ENCODE assay signal across 2 cellular contexts in the genomic region with DNA sequence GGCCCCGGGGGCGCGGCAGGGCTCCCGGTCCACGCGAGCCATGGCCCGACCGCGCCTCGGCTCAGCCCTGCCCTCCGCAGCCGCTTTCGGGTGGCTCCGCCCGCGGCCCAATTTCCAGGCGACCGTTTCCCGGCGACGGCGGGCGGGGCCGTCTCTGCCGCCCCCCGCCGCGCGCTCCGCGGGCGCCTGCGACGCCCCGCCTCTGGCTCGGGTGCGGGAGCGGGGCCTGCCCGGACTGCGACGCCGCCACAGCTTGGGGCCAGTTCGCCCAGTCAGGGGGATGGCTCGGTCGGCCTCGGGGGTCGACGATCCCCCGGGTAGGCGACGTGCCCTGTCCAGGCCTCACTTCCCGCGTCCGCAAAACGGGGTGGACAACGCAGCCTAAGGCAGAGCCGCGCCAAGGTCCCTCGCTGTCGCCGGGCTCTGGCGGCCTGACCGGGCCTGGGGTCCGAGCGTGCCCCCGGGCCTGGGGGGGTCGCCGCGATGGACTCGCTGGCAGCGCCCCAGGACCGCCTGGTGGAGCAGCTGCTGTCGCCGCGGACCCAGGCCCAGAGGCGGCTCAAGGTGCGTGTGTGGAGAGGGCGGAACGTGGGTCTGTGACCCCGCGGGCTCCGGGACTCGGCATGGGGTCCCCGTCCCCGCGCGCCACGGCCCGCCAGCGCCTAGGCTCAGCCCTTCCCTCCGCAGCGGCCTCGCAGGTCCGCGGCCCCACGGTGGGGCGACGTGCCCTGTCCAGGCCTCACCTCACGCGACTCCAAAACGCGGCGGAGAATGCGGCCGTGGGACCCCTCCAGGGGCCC.
TF ChIP-seq lines count a peak whose summit lies in the region.

No MANE protein-coding gene starts in this region.

TF ChIP-seq in HCT116, 20 proteins besides CTCF, POLR2A, EP300 and RAD21:
- TF ChIP-seq YY1 (IDR thresholded peaks at IDR 0.05; ENCODE audit: extremely low read depth, insufficient replicate concordance, low read depth, low read length) (no peak), ZFX (IDR thresholded peaks at IDR 0.05) (peak; percentile 46; the same call in 1 of the 2 replicates)

TF ChIP-seq in K562, 482 proteins besides CTCF, POLR2A, EP300 and RAD21 (continues in another document):
- TF ChIP-seq POLR2B (IDR thresholded peaks at IDR 0.05; ENCODE audit: low read depth, partially characterized antibody) (peak; percentile 83), GTF2A2 (tag; IDR thresholded peaks at IDR 0.05) (peak; percentile 45; the same call in 1 of the 2 replicates), CBFB (CRISPR knock-in tag; IDR thresholded peaks at IDR 0.05) (no peak), PHF20 (IDR thresholded peaks at IDR 0.05; ENCODE audit: partially characterized antibody) (peak; percentile 75), CEBPG (CRISPR knock-in tag; IDR thresholded peaks at IDR 0.05) (no peak), CEBPG (tag; conservative IDR thresholded peaks at IDR 0.05 in 1 of 2, IDR thresholded peaks at IDR 0.05 in 1 of 2) (no peak), ZSCAN32 (CRISPR knock-in tag; IDR thresholded peaks at IDR 0.05) (no peak), SIN3A (IDR thresholded peaks at IDR 0.05; ENCODE audit: borderline replicate concordance in 2 of 2, control insufficient read depth in 1 of 2, low read depth in 2 of 2, low read length in 2 of 2) (peak in 1 of 2 experiments; percentile 42; a peak in 1 of 4 replicates), PTBP1 (IDR thresholded peaks at IDR 0.05; ENCODE audit: low read depth, low read length) (0 out of 2 replicates have a peak, but pooled peaks have one; percentile 74), ZFPM2 (CRISPR knock-in tag; IDR thresholded peaks at IDR 0.05) (peak; percentile 23; the same call in 1 of the 2 replicates), KDM5B (IDR thresholded peaks at IDR 0.05; ENCODE audit: insufficient replicate concordance, low read depth, low read length) (peak; percentile 81), BRD4 (IDR thresholded peaks at IDR 0.05) (peak; percentile 99), GATAD2A (IDR thresholded peaks at IDR 0.05) (peak; percentile 97; the same call in 1 of the 2 replicates), TAF7 (tag; IDR thresholded peaks at IDR 0.05) (peak; percentile 55; the same call in 1 of the 2 replicates), KLF1 (tag; IDR thresholded peaks at IDR 0.05) (peak; percentile 93; the same call in 1 of the 2 replicates), CEBPB (tag; IDR thresholded peaks at IDR 0.05) (no peak), RCOR1 (IDR thresholded peaks at IDR 0.05; ENCODE audit: borderline replicate concordance in 1 of 2, low read depth in 2 of 2, low read length in 2 of 2) (peak in 1 of 2 experiments; percentile 4; a peak in 1 of 4 replicates), YY1 (IDR thresholded peaks at IDR 0.05; ENCODE audit: borderline replicate concordance in 1 of 3, control insufficient read depth in 1 of 3, extremely low read depth in 1 of 3, insufficient read depth in 3 of 3, insufficient read length in 1 of 3, insufficient replicate concordance in 2 of 3, low read depth in 1 of 3, low read length in 2 of 3) (peak in 2 of 3 experiments; percentile 2 to 50), BMI1 (IDR thresholded peaks at IDR 0.05; ENCODE audit: low read length) (0 out of 2 replicates have a peak, but pooled peaks have one; percentile 32), KDM2B (CRISPR knock-in tag; IDR thresholded peaks at IDR 0.05) (peak; percentile 95), FOXP1 (CRISPR knock-in tag; IDR thresholded peaks at IDR 0.05) (no peak), HLTF (IDR thresholded peaks at IDR 0.05) (peak; percentile 86; the same call in 1 of the 2 replicates), ZNF174 (CRISPR knock-in tag; IDR thresholded peaks at IDR 0.05) (no peak), HDAC6 (IDR thresholded peaks at IDR 0.05; ENCODE audit: low read depth, low read length) (0 out of 2 replicates have a peak, but pooled peaks have one; percentile 71), ETS2 (tag; IDR thresholded peaks at IDR 0.05; ENCODE audit: borderline replicate concordance, poor library complexity, severe bottlenecking) (peak; percentile 13), EHMT2 (IDR thresholded peaks at IDR 0.05) (no peak), COPS2 (conservative IDR thresholded peaks at IDR 0.05) (no peak), HDAC1 (IDR thresholded peaks at IDR 0.05) (peak in 1 of 2 experiments; percentile 66; a peak in 2 of 4 replicates), ZFP30 (CRISPR knock-in tag; IDR thresholded peaks at IDR 0.05; ENCODE audit: borderline replicate concordance) (no peak), SAP30 (IDR thresholded peaks at IDR 0.05; ENCODE audit: borderline replicate concordance, insufficient read depth, low read depth, low read length, poor library complexity, severe bottlenecking) (peak; percentile 93), BHLHE40 (IDR thresholded peaks at IDR 0.05; ENCODE audit: low read length) (peak; percentile 83), RBBP5 (IDR thresholded peaks at IDR 0.05; ENCODE audit: borderline replicate concordance, insufficient read depth, low read length, poor library complexity, severe bottlenecking) (peak; percentile 90), CHCHD3 (CRISPR knock-in tag; IDR thresholded peaks at IDR 0.05) (0 out of 2 replicates have a peak, but pooled peaks have one; percentile 40), ETV6 (IDR thresholded peaks at IDR 0.05; ENCODE audit: borderline replicate concordance in 1 of 2, low read depth in 2 of 2, low read length in 1 of 2) (no peak), ETV6 (CRISPR knock-in tag; IDR thresholded peaks at IDR 0.05; ENCODE audit: borderline replicate concordance) (no peak), RHOXF2B (CRISPR knock-in tag; conservative IDR thresholded peaks at IDR 0.05) (0 out of 2 replicates have a peak, but pooled peaks have one; percentile 44), SPI1 (IDR thresholded peaks at IDR 0.05; ENCODE audit: borderline replicate concordance, low read depth, low read length) (0 out of 2 replicates have a peak, but pooled peaks have one; percentile 2), JUN (IDR thresholded peaks at IDR 0.05; ENCODE audit: borderline replicate concordance, low read depth, low read length) (peak; percentile 5; the same call in 1 of the 2 replicates), JUN (CRISPR knock-in tag; IDR thresholded peaks at IDR 0.05; ENCODE audit: borderline replicate concordance) (no peak), DNMT1 (IDR thresholded peaks at IDR 0.05) (no peak), ZNF384 (IDR thresholded peaks at IDR 0.05; ENCODE audit: low read depth, low read length) (0 out of 2 replicates have a peak, but pooled peaks have one; percentile 4), HNRNPLL (IDR thresholded peaks at IDR 0.05; ENCODE audit: low read depth, low read length, poor library complexity, severe bottlenecking) (peak; percentile 83), CHD2 (IDR thresholded peaks at IDR 0.05; ENCODE audit: low read depth, low read length) (0 out of 2 replicates have a peak, but pooled peaks have one; percentile 42), HMGN3 (IDR thresholded peaks at IDR 0.05; ENCODE audit: borderline replicate concordance, extremely low read depth, insufficient read length, low read depth, low read length) (no peak), IRF2 (CRISPR knock-in tag; IDR thresholded peaks at IDR 0.05) (no peak)
- TF ChIP-seq, protein P1, sequence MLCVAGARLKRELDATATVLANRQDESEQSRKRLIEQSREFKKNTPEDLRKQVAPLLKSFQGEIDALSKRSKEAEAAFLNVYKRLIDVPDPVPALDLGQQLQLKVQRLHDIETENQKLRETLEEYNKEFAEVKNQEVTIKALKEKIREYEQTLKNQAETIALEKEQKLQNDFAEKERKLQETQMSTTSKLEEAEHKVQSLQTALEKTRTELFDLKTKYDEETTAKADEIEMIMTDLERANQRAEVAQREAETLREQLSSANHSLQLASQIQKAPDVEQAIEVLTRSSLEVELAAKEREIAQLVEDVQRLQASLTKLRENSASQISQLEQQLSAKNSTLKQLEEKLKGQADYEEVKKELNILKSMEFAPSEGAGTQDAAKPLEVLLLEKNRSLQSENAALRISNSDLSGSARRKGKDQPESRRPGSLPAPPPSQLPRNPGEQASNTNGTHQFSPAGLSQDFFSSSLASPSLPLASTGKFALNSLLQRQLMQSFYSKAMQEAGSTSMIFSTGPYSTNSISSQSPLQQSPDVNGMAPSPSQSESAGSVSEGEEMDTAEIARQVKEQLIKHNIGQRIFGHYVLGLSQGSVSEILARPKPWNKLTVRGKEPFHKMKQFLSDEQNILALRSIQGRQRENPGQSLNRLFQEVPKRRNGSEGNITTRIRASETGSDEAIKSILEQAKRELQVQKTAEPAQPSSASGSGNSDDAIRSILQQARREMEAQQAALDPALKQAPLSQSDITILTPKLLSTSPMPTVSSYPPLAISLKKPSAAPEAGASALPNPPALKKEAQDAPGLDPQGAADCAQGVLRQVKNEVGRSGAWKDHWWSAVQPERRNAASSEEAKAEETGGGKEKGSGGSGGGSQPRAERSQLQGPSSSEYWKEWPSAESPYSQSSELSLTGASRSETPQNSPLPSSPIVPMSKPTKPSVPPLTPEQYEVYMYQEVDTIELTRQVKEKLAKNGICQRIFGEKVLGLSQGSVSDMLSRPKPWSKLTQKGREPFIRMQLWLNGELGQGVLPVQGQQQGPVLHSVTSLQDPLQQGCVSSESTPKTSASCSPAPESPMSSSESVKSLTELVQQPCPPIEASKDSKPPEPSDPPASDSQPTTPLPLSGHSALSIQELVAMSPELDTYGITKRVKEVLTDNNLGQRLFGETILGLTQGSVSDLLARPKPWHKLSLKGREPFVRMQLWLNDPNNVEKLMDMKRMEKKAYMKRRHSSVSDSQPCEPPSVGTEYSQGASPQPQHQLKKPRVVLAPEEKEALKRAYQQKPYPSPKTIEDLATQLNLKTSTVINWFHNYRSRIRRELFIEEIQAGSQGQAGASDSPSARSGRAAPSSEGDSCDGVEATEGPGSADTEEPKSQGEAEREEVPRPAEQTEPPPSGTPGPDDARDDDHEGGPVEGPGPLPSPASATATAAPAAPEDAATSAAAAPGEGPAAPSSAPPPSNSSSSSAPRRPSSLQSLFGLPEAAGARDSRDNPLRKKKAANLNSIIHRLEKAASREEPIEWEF (CRISPR knock-in tag; IDR thresholded peaks at IDR 0.05), result no peak
- TF ChIP-seq, protein P2, sequence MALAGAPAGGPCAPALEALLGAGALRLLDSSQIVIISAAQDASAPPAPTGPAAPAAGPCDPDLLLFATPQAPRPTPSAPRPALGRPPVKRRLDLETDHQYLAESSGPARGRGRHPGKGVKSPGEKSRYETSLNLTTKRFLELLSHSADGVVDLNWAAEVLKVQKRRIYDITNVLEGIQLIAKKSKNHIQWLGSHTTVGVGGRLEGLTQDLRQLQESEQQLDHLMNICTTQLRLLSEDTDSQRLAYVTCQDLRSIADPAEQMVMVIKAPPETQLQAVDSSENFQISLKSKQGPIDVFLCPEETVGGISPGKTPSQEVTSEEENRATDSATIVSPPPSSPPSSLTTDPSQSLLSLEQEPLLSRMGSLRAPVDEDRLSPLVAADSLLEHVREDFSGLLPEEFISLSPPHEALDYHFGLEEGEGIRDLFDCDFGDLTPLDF (CRISPR knock-in tag; IDR thresholded peaks at IDR 0.05), result peak; percentile 46; the same call in 1 of the 2 replicates
- TF ChIP-seq, protein P3, sequence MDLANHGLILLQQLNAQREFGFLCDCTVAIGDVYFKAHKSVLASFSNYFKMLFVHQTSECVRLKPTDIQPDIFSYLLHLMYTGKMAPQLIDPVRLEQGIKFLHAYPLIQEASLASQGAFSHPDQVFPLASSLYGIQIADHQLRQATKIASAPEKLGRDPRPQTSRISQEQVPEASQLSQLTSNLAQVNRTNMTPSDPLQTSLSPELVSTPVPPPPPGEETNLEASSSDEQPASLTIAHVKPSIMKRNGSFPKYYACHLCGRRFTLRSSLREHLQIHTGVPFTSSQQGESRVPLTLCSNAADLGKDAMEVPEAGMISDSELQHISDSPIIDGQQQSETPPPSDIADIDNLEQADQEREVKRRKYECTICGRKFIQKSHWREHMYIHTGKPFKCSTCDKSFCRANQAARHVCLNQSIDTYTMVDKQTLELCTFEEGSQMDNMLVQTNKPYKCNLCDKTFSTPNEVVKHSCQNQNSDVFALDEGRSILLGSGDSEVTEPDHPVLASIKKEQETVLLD (IDR thresholded peaks at IDR 0.05), result 0 out of 2 replicates have a peak, but pooled peaks have one; percentile 17
- TF ChIP-seq, protein P4, sequence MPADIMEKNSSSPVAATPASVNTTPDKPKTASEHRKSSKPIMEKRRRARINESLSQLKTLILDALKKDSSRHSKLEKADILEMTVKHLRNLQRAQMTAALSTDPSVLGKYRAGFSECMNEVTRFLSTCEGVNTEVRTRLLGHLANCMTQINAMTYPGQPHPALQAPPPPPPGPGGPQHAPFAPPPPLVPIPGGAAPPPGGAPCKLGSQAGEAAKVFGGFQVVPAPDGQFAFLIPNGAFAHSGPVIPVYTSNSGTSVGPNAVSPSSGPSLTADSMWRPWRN (IDR thresholded peaks at IDR 0.05; ENCODE audit: low read depth), result no peak
- TF ChIP-seq, protein P5, sequence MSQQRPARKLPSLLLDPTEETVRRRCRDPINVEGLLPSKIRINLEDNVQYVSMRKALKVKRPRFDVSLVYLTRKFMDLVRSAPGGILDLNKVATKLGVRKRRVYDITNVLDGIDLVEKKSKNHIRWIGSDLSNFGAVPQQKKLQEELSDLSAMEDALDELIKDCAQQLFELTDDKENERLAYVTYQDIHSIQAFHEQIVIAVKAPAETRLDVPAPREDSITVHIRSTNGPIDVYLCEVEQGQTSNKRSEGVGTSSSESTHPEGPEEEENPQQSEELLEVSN (IDR thresholded peaks at IDR 0.05; ENCODE audit: borderline replicate concordance in 1 of 2, extremely low read depth in 1 of 2, insufficient read depth in 1 of 2, insufficient read length in 1 of 2, low read depth in 1 of 2, low read length in 1 of 2, poor library complexity in 1 of 2, severe bottlenecking in 1 of 2), result peak; percentile 79 to 84
- TF ChIP-seq, protein P6, sequence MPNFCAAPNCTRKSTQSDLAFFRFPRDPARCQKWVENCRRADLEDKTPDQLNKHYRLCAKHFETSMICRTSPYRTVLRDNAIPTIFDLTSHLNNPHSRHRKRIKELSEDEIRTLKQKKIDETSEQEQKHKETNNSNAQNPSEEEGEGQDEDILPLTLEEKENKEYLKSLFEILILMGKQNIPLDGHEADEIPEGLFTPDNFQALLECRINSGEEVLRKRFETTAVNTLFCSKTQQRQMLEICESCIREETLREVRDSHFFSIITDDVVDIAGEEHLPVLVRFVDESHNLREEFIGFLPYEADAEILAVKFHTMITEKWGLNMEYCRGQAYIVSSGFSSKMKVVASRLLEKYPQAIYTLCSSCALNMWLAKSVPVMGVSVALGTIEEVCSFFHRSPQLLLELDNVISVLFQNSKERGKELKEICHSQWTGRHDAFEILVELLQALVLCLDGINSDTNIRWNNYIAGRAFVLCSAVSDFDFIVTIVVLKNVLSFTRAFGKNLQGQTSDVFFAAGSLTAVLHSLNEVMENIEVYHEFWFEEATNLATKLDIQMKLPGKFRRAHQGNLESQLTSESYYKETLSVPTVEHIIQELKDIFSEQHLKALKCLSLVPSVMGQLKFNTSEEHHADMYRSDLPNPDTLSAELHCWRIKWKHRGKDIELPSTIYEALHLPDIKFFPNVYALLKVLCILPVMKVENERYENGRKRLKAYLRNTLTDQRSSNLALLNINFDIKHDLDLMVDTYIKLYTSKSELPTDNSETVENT (CRISPR knock-in tag; IDR thresholded peaks at IDR 0.05), result peak; percentile 90
- TF ChIP-seq, protein P7, sequence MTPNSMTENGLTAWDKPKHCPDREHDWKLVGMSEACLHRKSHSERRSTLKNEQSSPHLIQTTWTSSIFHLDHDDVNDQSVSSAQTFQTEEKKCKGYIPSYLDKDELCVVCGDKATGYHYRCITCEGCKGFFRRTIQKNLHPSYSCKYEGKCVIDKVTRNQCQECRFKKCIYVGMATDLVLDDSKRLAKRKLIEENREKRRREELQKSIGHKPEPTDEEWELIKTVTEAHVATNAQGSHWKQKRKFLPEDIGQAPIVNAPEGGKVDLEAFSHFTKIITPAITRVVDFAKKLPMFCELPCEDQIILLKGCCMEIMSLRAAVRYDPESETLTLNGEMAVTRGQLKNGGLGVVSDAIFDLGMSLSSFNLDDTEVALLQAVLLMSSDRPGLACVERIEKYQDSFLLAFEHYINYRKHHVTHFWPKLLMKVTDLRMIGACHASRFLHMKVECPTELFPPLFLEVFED (CRISPR knock-in tag; conservative IDR thresholded peaks at IDR 0.05), result no peak
